7 cellular contexts compared by ENCODE assay signal in genomic region chr19:5178051-5178450, GRCh38.
"Had no signal": no experiment of that assay in that cellular context is flagged by ENCODE, and none has a peak within 500 bp of the region (broad histone marks: within the 10 kb centered on the region; RNA-seq: fewer than 3 reads in every experiment).

No MANE protein-coding gene starts in this region.

- H3K36me3 ChIP-seq: HAP-1 had no signal

- H2AFZ ChIP-seq: GM23248 had no signal

- H3K4me1 ChIP-seq: HAP-1 had no signal

- DNase-seq: GM23248, GOT3, HFFc6, KBM-7 had no signal

- FAIRE-seq: HTR-8/SVneo had no signal

- H3K9me3 ChIP-seq: HAP-1 had no signal

- ATAC-seq: HCT116 had no signal

- H3K4me3 ChIP-seq: GM23248, HAP-1 had no signal
